8 cellular contexts compared by ENCODE assay signal in genomic region chr1:67307251-67308060, GRCh38. TPM values are rescaled to one million over a fixed set of nuclear protein-coding genes. Genes with fewer than 3 reads are reported as not detected.
DNase-seq lines count a peak whose midpoint lies in the region; ATAC-seq and TF ChIP-seq lines count a peak whose summit lies in the region.

Gene IL12RB2, plus strand, starts transcription at chr1:67307873. Its CDS starts 12,496 bp downstream, at chr1:67320369.

- peaks cover 6% of the 10 kb centered on the region; the same call in 1 of the 2 replicates for H3K27me3 ChIP-seq in ACC112 (ENCODE audit: insufficient read depth, low read length)
- H3K27me3 ChIP-seq in hepatocyte, result peaks cover 23% of the 10 kb centered on the region
- peaks cover 0 to 42% (median 24%) of the 10 kb centered on the region in 7 donors for H3K27me3 ChIP-seq in spleen (replicated peaks in 1 of 7)

- H3K27ac ChIP-seq in ACC112 (ENCODE audit: low read depth, low read length) (no peak within 1 kb of the TSS), hepatocyte (no peak within 1 kb of the TSS), spleen (peak within 1 kb of the TSS in 5 of 8 donors; percentile 28 to 75 (median 69))

- H3K36me3 ChIP-seq in ACC112 (ENCODE audit: insufficient read depth, low read length), result no peaks in the 10 kb centered on the region
- H3K36me3 ChIP-seq in hepatocyte (replicated peaks; ENCODE audit: insufficient read depth, low read depth), result no peaks in the 10 kb centered on the region
- H3K36me3 ChIP-seq in spleen, result no peaks in the 10 kb centered on the region

- intact Hi-C loops in spleen (cut with DNase I; ENCODE audit: low total_unique reads), result no loop called here

- H3K79me2 ChIP-seq in ACC112 (ENCODE audit: control insufficient read depth, insufficient read depth, low read length, unreplicated experiment) (no peaks in the 10 kb centered on the region), hepatocyte (no peaks in the 10 kb centered on the region)

- WGBS in hepatocyte (ENCODE audit: low lambda C conversion rate, missing lambda C conversion rate), result 4% methylated on average over 41 of the region's 75 CpGs
- 2 to 9% (median 3%) methylated on average over 39 to 75 of the region's 75 CpGs for WGBS in spleen, 5 donors

- peak within 1 kb of the TSS; percentile 100 for H3K4me2 ChIP-seq in hepatocyte

- H3K9me2 ChIP-seq in hepatocyte (replicated peaks; ENCODE audit: insufficient read depth), result no peaks in the 10 kb centered on the region

- peak; percentile 49 for ATAC-seq in GM21526 (IDR thresholded peaks at IDR 0.05; ENCODE audit: low FRiP score, unreplicated experiment)

- H2AFZ ChIP-seq in ACC112 (ENCODE audit: low read length, unreplicated experiment) (peak within 1 kb of the TSS; percentile 80), hepatocyte (peak within 1 kb of the TSS; percentile 93)

- no peaks in the 10 kb centered on the region for H3K9me3 ChIP-seq in hepatocyte (ENCODE audit: low read depth)
- H3K9me3 ChIP-seq in spleen, result no peaks in the 10 kb centered on the region

- DNase-seq in NCI-H524 treated with DMSO at 0.1 percent for 48 hours (lab: John Stamatoyannopoulos, UW) (peak; percentile 25), hepatocyte (ENCODE audit: low spot score) (peak; percentile 38), spleen (peak; percentile 82), SIG-M5 (lab: John Stamatoyannopoulos, UW) (no peak), SHP77 (lab: John Stamatoyannopoulos, UW) (no peak)
- peak; percentile 75 for DNase-seq in activated effector memory CD4-positive, alpha-beta T cell treated with anti-CD3 and anti-CD28 coated beads, Interleukin-2, amount 50 U/mL, for 16 hours

- no peaks in the 10 kb centered on the region for H3K4me1 ChIP-seq in ACC112 (ENCODE audit: control insufficient read depth, insufficient read depth, low read length, unreplicated experiment)
- H3K4me1 ChIP-seq in hepatocyte (ENCODE audit: insufficient read depth), result peaks cover 3% of the 10 kb centered on the region
- peaks cover 5 to 19% (median 13%) of the 10 kb centered on the region in 6 donors for H3K4me1 ChIP-seq in spleen

- no peak for TF ChIP-seq POLR2A in spleen (IDR thresholded peaks at IDR 0.05)

- TF ChIP-seq CTCF in hepatocyte (IDR thresholded peaks at IDR 0.05; ENCODE audit: poor library complexity) (no peak), spleen (IDR thresholded peaks at IDR 0.05 in 8 of 11, conservative IDR thresholded peaks at IDR 0.05 in 3 of 11) (no peak)

- H4K20me1 ChIP-seq in hepatocyte (ENCODE audit: insufficient read depth, poor library complexity, severe bottlenecking), result no peaks in the 10 kb centered on the region

- peak within 1 kb of the TSS; percentile 77 for H3K4me3 ChIP-seq in ACC112 (ENCODE audit: low read depth, low read length)
- H3K4me3 ChIP-seq in hepatocyte, result peak within 1 kb of the TSS; percentile 61
- H3K4me3 ChIP-seq in spleen, result peak within 1 kb of the TSS; percentile 5 to 75 (median 44)

RNA-seq across cellular contexts. Expression of gene IL12RB2, which starts in this region (rescaled TPM):
- 0.47 TPM in 1 of 2 replicates, not detected in the other for total RNA-seq in hepatocyte
- polyA plus RNA-seq in hepatocyte, result 0.10 TPM in 1 of 2 replicates, not detected in the other
- 1 to 10 TPM; 1.7 to 6.0 (median 3.3) TPM for total RNA-seq in spleen
- polyA plus RNA-seq in spleen, result under 1 TPM; 0.17 to 0.64 (median 0.58) TPM

Comparison
In these comparisons a context has a peak if more than half of its experiments do, and no peak if none do; other contexts are left out.
1. Peak in DNase-seq, H3K4me3 ChIP-seq and H3K4me2 ChIP-seq in hepatocyte; RNA of the gene not detected or under 1 TPM.
2. H3K27ac ChIP-seq: peak in spleen (5 of 8); none in ACC112 (single experiment) and hepatocyte (single experiment).
3. DNase-seq: peak in NCI-H524 treated with DMSO at 0.1 percent for 48 hours (single experiment), activated effector memory CD4-positive, alpha-beta T cell treated with anti-CD3 and anti-CD28 coated beads, Interleukin-2, amount 50 U/mL, for 16 hours (single experiment) and spleen (single experiment); none in SIG-M5 (single experiment) and SHP77 (0 of 2).
4. Peak in every context shown above with its lines, with median percentiles within 50 percentile points of each other: H3K4me3 ChIP-seq.